Comparison of ENCODE assay signal across 6 cellular contexts in genomic region chr11:116186592-116186991, GRCh38.
"Had no signal": no experiment of that assay in that cellular context is flagged by ENCODE, and none has a peak within 500 bp of the region (broad histone marks: within the 10 kb centered on the region; RNA-seq: fewer than 3 reads in every experiment).

No MANE protein-coding gene starts in this region.

- H3K4me1 ChIP-seq: HAP-1 had no signal

- H3K27ac ChIP-seq: KMS-11 had no signal

- H3K4me3 Mint-ChIP-seq: GM23338 had no signal

- H3K9me3 Mint-ChIP-seq: GM23338 had no signal

- H3K4me3 ChIP-seq: GM23338, HAP-1, K562 had no signal

- ATAC-seq: GM23338, HCT116, K562 had no signal

- H3K36me3 ChIP-seq: HAP-1 had no signal

- DNase-seq: IMR-90 had no signal

- H3K27ac Mint-ChIP-seq: GM23338 had no signal

- H3K9me3 ChIP-seq: HAP-1 had no signal
